ENCODE assay signal across 9 cellular contexts in genomic region chr10:131311661-131312260, GRCh38. TPM values are rescaled to one million over a fixed set of nuclear protein-coding genes. Genes with fewer than 3 reads are reported as not detected.
DNase-seq lines count a peak whose midpoint lies in the region; ATAC-seq, FAIRE-seq and TF ChIP-seq lines count a peak whose summit lies in the region.
"Had no signal": no experiment of that assay in that cellular context is flagged by ENCODE, and none has a peak within 500 bp of the region (broad histone marks: within the 10 kb centered on the region; RNA-seq: fewer than 3 reads in every experiment).

TCERG1L (minus strand) TSS chr10:131311721; CDS start chr10:131311635, 86 bp downstream.

- peak within 1 kb of the TSS; percentile 25 for H3K4me3 ChIP-seq in left ventricle myocardium inferior
- peak within 1 kb of the TSS in 1 of 2 donors; percentile 19 for H3K4me3 ChIP-seq in left lung

- intact Hi-C loops in left ventricle myocardium inferior (cut with micrococcal nuclease) = no loop called here
- intact Hi-C loops in cardiac septum (cut with DNase I) = no loop called here
- intact Hi-C loops in left lung (cut with DNase I) = no loop called here

- H3K36me3 Mint-ChIP-seq in activated T-cell treated with anti-CD3 and anti-CD28 coated beads, Interleukin-2, amount 50 U/mL, for 4 hours (ENCODE audit: insufficient read depth) = no peaks in the 10 kb centered on the region

- H3K27me3 ChIP-seq in left ventricle myocardium inferior (ENCODE audit: low read depth) (peaks cover 99% of the 10 kb centered on the region), left lung (peaks cover 38 to 87% of the 10 kb centered on the region in 2 donors)

- no peaks in the 10 kb centered on the region for H3K9me3 Mint-ChIP-seq in activated T-cell treated with anti-CD3 and anti-CD28 coated beads, Interleukin-2, amount 50 U/mL, for 4 hours

- ATAC-seq in activated T-cell treated with anti-CD3 and anti-CD28 coated beads, Interleukin-2, amount 50 U/mL, for 4 hours = peak; percentile 55 to 56
- peak; percentile 65 for ATAC-seq in left lung
- no peak for ATAC-seq in HG02642 (IDR thresholded peaks at IDR 0.05; ENCODE audit: poor library complexity, unreplicated experiment)
- no peak for ATAC-seq in HG02759 (IDR thresholded peaks at IDR 0.05; ENCODE audit: unreplicated experiment)
- ATAC-seq: heart left ventricle had no signal

- DNase-seq in left ventricle myocardium inferior = no peak
- no peak for DNase-seq in cardiac septum (ENCODE audit: low spot score)
- DNase-seq in activated T-cell treated with anti-CD3 and anti-CD28 coated beads, Interleukin-2, amount 50 U/mL, for 4 hours = no peak
- no peak for DNase-seq in left lung
- peak; percentile 70 for DNase-seq in urothelium cell line (ENCODE audit: low spot score)
- no peak for DNase-seq in GM19238 (ENCODE audit: insufficient read length, low spot score)
- DNase-seq: heart left ventricle had no signal

- no peak for TF ChIP-seq CTCF in left ventricle myocardium inferior (IDR thresholded peaks at IDR 0.05; ENCODE audit: borderline replicate concordance)
- no peak for TF ChIP-seq CTCF in left lung (IDR thresholded peaks at IDR 0.05)

- H3K4me1 ChIP-seq in left ventricle myocardium inferior = peaks cover 14% of the 10 kb centered on the region
- peaks cover 2 to 8% of the 10 kb centered on the region in 2 donors for H3K4me1 ChIP-seq in left lung

- peaks cover 45% of the 10 kb centered on the region for H3K27me3 Mint-ChIP-seq in activated T-cell treated with anti-CD3 and anti-CD28 coated beads, Interleukin-2, amount 50 U/mL, for 4 hours (ENCODE audit: low read depth)

- peak within 1 kb of the TSS; percentile 51 for H3K4me3 Mint-ChIP-seq in activated T-cell treated with anti-CD3 and anti-CD28 coated beads, Interleukin-2, amount 50 U/mL, for 4 hours

- peaks cover 7% of the 10 kb centered on the region for H3K4me1 Mint-ChIP-seq in activated T-cell treated with anti-CD3 and anti-CD28 coated beads, Interleukin-2, amount 50 U/mL, for 4 hours (ENCODE audit: low read depth)

- no peaks in the 10 kb centered on the region for H3K9me3 ChIP-seq in left ventricle myocardium inferior (replicated peaks)
- H3K9me3 ChIP-seq in left lung = no peaks in the 10 kb centered on the region
- H3K9me3 ChIP-seq: heart left ventricle had no signal

- H3K36me3 ChIP-seq in left ventricle myocardium inferior (no peaks in the 10 kb centered on the region), left lung (no peaks in the 10 kb centered on the region)
- H3K36me3 ChIP-seq: heart left ventricle had no signal

- no peak for FAIRE-seq in urothelium cell line (lab: Jason Lieb, UNC)

- H3K27ac ChIP-seq in left ventricle myocardium inferior (replicated peaks) (no peak within 1 kb of the TSS), left lung (no peak within 1 kb of the TSS)
- H3K27ac ChIP-seq: heart left ventricle had no signal

RNA-seq across cellular contexts. Expression of gene TCERG1L, which starts in this region (rescaled TPM):
- total RNA-seq in left ventricle myocardium inferior (not detected), cardiac septum (not detected), left lung (not detected)
- under 1 TPM in 2 of 3 donors, not detected in 1; 0.11 to 0.13 TPM for total RNA-seq in activated T-cell treated with anti-CD3 and anti-CD28 coated beads, Interleukin-2, amount 50 U/mL, for 4 hours

Comparison
In these comparisons a context has a peak if more than half of its experiments do, and no peak if none do; other contexts are left out.
1. Peak in ATAC-seq in activated T-cell treated with anti-CD3 and anti-CD28 coated beads, Interleukin-2, amount 50 U/mL, for 4 hours; RNA of the gene not detected or under 1 TPM.
2. Peak in ATAC-seq in left lung; RNA of the gene not detected or under 1 TPM.